ENCODE assay signal across 15 cellular contexts in genomic region chr20:9139106-9139808, GRCh38.
DNase-seq lines count a peak whose midpoint lies in the region; ATAC-seq, FAIRE-seq and TF ChIP-seq lines count a peak whose summit lies in the region.
"Had no signal": no experiment of that assay in that cellular context is flagged by ENCODE, and none has a peak within 500 bp of the region (broad histone marks: within the 10 kb centered on the region; RNA-seq: fewer than 3 reads in every experiment).

No MANE protein-coding gene starts in this region.

- no peak for ATAC-seq in activated T-helper 17 cell treated with anti-CD3 and anti-CD28 coated beads, Interleukin-2, amount 50 U/mL, for 72 hours (replicated peaks)

- TF ChIP-seq CTCF in sigmoid colon (IDR thresholded peaks at IDR 0.05), result no peak

- no peak overlapping the region for H3K4me3 ChIP-seq in sigmoid colon
- H3K4me3 ChIP-seq: SJCRH30 had no signal

- H3K36me3 Mint-ChIP-seq in activated T-helper 17 cell treated with anti-CD3 and anti-CD28 coated beads, Interleukin-2, amount 50 U/mL, for 72 hours (ENCODE audit: low read depth), result no peaks in the 10 kb centered on the region

- H3K27ac ChIP-seq in sigmoid colon, result no peak overlapping the region
- H3K27ac ChIP-seq: SJCRH30 had no signal

- H3K9me3 Mint-ChIP-seq in activated T-helper 17 cell treated with anti-CD3 and anti-CD28 coated beads, Interleukin-2, amount 50 U/mL, for 72 hours, result peaks cover 15% of the 10 kb centered on the region

- in situ Hi-C loops in ACHN (cut with HindIII; ENCODE audit: low pct_ligation_motif_present, low pct_unique_long_range_greater_than_20kb, low sequenced_read_pairs), result no loop called here

- no peak for FAIRE-seq in RCC 7860 (lab: Jason Lieb, UNC)
- FAIRE-seq: GM12891 had no signal

- DNase-seq in A172 (ENCODE audit: low spot score) (peak; percentile 13), ACHN (peak; percentile 42), RCC 7860 (ENCODE audit: low spot score) (peak; percentile 14), kidney tubule cell (ENCODE audit: low spot score) (peak; percentile 38), sigmoid colon (no peak), SKM-1 (lab: John Stamatoyannopoulos, UW; ENCODE audit: unreplicated experiment) (no peak)
- DNase-seq: GF-D8; Kasumi-1; NCI-H187 treated with DMSO at 0.1 percent for 48 hours; NCI-H69; NK-92 treated with Interleukin-12 subunit alpha and Interleukin-12 subunit beta, amount 100 ng/mL, for 24 hours; RPMI8226 had no signal

- H3K27me3 Mint-ChIP-seq in activated T-helper 17 cell treated with anti-CD3 and anti-CD28 coated beads, Interleukin-2, amount 50 U/mL, for 72 hours, result no peaks in the 10 kb centered on the region

- no peak for TF ChIP-seq POLR2A in sigmoid colon (IDR thresholded peaks at IDR 0.05)

- H3K36me3 ChIP-seq in sigmoid colon, result no peaks in the 10 kb centered on the region
- H3K36me3 ChIP-seq: SJCRH30 had no signal

- no peaks in the 10 kb centered on the region for H3K27me3 ChIP-seq in sigmoid colon

- intact Hi-C loops in sigmoid colon (cut with DNase I), result no loop called here

- H3K4me3 Mint-ChIP-seq in activated T-helper 17 cell treated with anti-CD3 and anti-CD28 coated beads, Interleukin-2, amount 50 U/mL, for 72 hours, result no peak overlapping the region

- WGBS in sigmoid colon, 2 donors, result 89 to 96% methylated on average over 3 of the region's 3 CpGs

- H3K27ac Mint-ChIP-seq in activated T-helper 17 cell treated with anti-CD3 and anti-CD28 coated beads, Interleukin-2, amount 50 U/mL, for 72 hours, result no peak overlapping the region

- no peak for TF ChIP-seq EP300 in sigmoid colon (IDR thresholded peaks at IDR 0.05)

- peaks cover 0 to 7% (median 0%) of the 10 kb centered on the region in 4 donors for H3K4me1 ChIP-seq in sigmoid colon
- H3K4me1 ChIP-seq: SJCRH30 had no signal

- H3K4me1 Mint-ChIP-seq in activated T-helper 17 cell treated with anti-CD3 and anti-CD28 coated beads, Interleukin-2, amount 50 U/mL, for 72 hours, result no peaks in the 10 kb centered on the region

- H3K9me3 ChIP-seq in sigmoid colon, result peaks cover 0 to 5% (median 0%) of the 10 kb centered on the region in 4 donors
- H3K9me3 ChIP-seq: SJCRH30 had no signal

Comparison
In these comparisons a context has a peak if more than half of its experiments do, and no peak if none do; other contexts are left out.
1. DNase-seq: peak in A172 (single experiment), ACHN (single experiment), RCC 7860 (single experiment) and kidney tubule cell (single experiment); none in sigmoid colon (single experiment) and SKM-1 (single experiment).